1 cellular context compared by ENCODE assay signal in the genomic region with DNA sequence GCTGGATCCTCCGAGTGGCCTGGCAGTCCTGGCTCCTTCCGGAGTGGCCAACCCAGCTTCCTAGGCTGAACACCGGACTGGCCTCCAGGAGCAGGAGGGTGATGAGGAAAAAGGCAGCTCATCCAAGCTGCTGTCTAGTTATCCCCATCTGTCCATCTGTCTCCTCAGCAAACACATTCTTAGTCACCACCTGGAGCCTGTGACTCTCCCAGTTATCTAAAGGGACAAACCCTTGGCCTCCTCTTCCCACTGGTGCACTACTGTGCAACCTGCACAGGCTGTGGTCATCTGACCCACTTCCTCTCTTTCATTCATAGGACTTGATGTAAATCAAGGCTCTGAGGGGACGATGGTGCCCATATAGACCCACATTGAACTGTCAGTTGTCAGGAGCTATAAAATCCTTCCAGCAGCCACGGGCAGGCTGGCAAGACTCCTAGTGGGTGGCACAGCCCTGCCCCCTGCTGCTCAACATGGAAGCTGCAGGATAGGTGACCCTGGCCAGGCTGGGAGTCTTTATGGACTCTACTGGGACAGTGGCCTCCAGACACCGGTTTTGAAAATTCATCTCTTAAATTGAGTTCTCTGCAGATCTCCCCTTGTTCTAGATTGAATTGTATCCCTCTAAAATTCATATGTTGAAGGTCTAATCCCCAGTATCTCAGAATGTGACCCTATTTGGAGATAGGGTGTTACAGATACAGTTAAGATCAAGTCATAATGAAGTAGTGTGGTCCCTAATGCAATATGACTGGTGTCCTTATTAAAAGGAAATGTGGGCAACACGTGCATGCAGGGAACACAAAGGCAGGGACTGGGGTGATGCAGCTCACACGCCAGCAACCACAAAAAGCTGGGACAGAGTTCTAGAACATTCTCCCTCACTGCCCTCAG.
TF ChIP-seq lines count a peak whose summit lies in the region.

No MANE protein-coding gene starts in this region.

TF ChIP-seq in K562, 482 proteins besides CTCF, POLR2A, EP300 and RAD21 (continued from another document):
- no peak for TF ChIP-seq TEAD4 (IDR thresholded peaks at IDR 0.05; ENCODE audit: low read length)
- no peak for TF ChIP-seq TEAD4 (CRISPR knock-in tag; IDR thresholded peaks at IDR 0.05; ENCODE audit: borderline replicate concordance)
- TF ChIP-seq SUPT5H (IDR thresholded peaks at IDR 0.05) = no peak
- no peak for TF ChIP-seq ZBTB17 (CRISPR knock-in tag; IDR thresholded peaks at IDR 0.05)
- TF ChIP-seq ZNF699 (CRISPR knock-in tag; IDR thresholded peaks at IDR 0.05; ENCODE audit: insufficient replicate concordance) = no peak
- TF ChIP-seq BMI1 (IDR thresholded peaks at IDR 0.05; ENCODE audit: low read length) = no peak
- TF ChIP-seq GATAD2B (IDR thresholded peaks at IDR 0.05; ENCODE audit: borderline replicate concordance) = 0 out of 2 replicates have a peak, but pooled peaks have one; percentile 24
- no peak for TF ChIP-seq MXI1 (IDR thresholded peaks at IDR 0.05; ENCODE audit: low read depth, low read length)
- no peak for TF ChIP-seq ZNF561 (CRISPR knock-in tag; conservative IDR thresholded peaks at IDR 0.05)
- no peak for TF ChIP-seq SAFB (IDR thresholded peaks at IDR 0.05; ENCODE audit: borderline replicate concordance, low read depth, low read length)
- TF ChIP-seq ZNF696 (CRISPR knock-in tag; conservative IDR thresholded peaks at IDR 0.05) = no peak
- TF ChIP-seq HDGF (IDR thresholded peaks at IDR 0.05) = no peak
- no peak for TF ChIP-seq ZNF436 (CRISPR knock-in tag; IDR thresholded peaks at IDR 0.05)
- no peak for TF ChIP-seq SMAD2 (IDR thresholded peaks at IDR 0.05; ENCODE audit: low read depth, low read length)
- TF ChIP-seq ZNF140 (CRISPR knock-in tag; IDR thresholded peaks at IDR 0.05) = no peak
- TF ChIP-seq ATF7 (IDR thresholded peaks at IDR 0.05) = no peak
- TF ChIP-seq ZNF23 (CRISPR knock-in tag; IDR thresholded peaks at IDR 0.05) = no peak
- no peak for TF ChIP-seq BCOR (IDR thresholded peaks at IDR 0.05)
- no peak for TF ChIP-seq XRCC3 (IDR thresholded peaks at IDR 0.05)
- TF ChIP-seq, protein P1, sequence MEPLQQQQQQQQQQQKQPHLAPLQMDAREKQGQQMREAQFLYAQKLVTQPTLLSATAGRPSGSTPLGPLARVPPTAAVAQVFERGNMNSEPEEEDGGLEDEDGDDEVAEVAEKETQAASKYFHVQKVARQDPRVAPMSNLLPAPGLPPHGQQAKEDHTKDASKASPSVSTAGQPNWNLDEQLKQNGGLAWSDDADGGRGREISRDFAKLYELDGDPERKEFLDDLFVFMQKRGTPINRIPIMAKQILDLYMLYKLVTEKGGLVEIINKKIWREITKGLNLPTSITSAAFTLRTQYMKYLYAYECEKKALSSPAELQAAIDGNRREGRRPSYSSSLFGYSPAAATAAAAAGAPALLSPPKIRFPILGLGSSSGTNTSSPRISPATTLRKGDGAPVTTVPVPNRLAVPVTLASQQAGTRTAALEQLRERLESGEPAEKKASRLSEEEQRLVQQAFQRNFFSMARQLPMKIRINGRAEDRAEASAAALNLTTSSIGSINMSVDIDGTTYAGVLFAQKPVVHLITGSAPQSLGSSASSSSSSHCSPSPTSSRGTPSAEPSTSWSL (CRISPR knock-in tag; IDR thresholded peaks at IDR 0.05; ENCODE audit: borderline replicate concordance) = no peak
- TF ChIP-seq ASH1L (IDR thresholded peaks at IDR 0.05; ENCODE audit: borderline replicate concordance, low read depth, partially characterized antibody) = no peak
- no peak for TF ChIP-seq ZEB2 (IDR thresholded peaks at IDR 0.05)
- no peak for TF ChIP-seq TCF7 (IDR thresholded peaks at IDR 0.05; ENCODE audit: borderline replicate concordance)
- TF ChIP-seq, protein P2, sequence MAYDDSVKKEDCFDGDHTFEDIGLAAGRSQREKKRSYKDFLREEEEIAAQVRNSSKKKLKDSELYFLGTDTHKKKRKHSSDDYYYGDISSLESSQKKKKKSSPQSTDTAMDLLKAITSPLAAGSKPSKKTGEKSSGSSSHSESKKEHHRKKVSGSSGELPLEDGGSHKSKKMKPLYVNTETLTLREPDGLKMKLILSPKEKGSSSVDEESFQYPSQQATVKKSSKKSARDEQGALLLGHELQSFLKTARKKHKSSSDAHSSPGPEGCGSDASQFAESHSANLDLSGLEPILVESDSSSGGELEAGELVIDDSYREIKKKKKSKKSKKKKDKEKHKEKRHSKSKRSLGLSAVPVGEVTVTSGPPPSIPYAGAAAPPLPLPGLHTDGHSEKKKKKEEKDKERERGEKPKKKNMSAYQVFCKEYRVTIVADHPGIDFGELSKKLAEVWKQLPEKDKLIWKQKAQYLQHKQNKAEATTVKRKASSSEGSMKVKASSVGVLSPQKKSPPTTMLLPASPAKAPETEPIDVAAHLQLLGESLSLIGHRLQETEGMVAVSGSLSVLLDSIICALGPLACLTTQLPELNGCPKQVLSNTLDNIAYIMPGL (CRISPR knock-in tag; IDR thresholded peaks at IDR 0.05) = no peak
- no peak for TF ChIP-seq NEUROD1 (IDR thresholded peaks at IDR 0.05; ENCODE audit: borderline replicate concordance, low read depth, low read length, partially characterized antibody)
- no peak for TF ChIP-seq CEBPB (tag; IDR thresholded peaks at IDR 0.05)
- TF ChIP-seq RCOR1 (IDR thresholded peaks at IDR 0.05; ENCODE audit: borderline replicate concordance in 1 of 2, low read depth in 2 of 2, low read length in 2 of 2) = 0 out of 4 replicates have a peak, but pooled peaks of 1 of the 2 experiments have one; percentile 30
- TF ChIP-seq CHD4 (IDR thresholded peaks at IDR 0.05; ENCODE audit: insufficient read depth, insufficient replicate concordance, low read depth, low read length, poor library complexity, severe bottlenecking) = no peak
- no peak for TF ChIP-seq BRD4 (IDR thresholded peaks at IDR 0.05)
- no peak for TF ChIP-seq PHF8 (IDR thresholded peaks at IDR 0.05; ENCODE audit: borderline replicate concordance, low read length)
- peak in 1 of 3 experiments; percentile 37 for TF ChIP-seq YY1 (IDR thresholded peaks at IDR 0.05; ENCODE audit: borderline replicate concordance in 1 of 3, control insufficient read depth in 1 of 3, extremely low read depth in 1 of 3, insufficient read depth in 3 of 3, insufficient read length in 1 of 3, insufficient replicate concordance in 2 of 3, low read depth in 1 of 3, low read length in 2 of 3)
- no peak for TF ChIP-seq RBM39 (optimal IDR thresholded peaks at IDR 0.05; ENCODE audit: low read depth, low read length)
- no peak for TF ChIP-seq ELF4 (CRISPR knock-in tag; IDR thresholded peaks at IDR 0.05)
- no peak for TF ChIP-seq ZNF347 (CRISPR knock-in tag; IDR thresholded peaks at IDR 0.05; ENCODE audit: low read depth)
- TF ChIP-seq, protein P3, sequence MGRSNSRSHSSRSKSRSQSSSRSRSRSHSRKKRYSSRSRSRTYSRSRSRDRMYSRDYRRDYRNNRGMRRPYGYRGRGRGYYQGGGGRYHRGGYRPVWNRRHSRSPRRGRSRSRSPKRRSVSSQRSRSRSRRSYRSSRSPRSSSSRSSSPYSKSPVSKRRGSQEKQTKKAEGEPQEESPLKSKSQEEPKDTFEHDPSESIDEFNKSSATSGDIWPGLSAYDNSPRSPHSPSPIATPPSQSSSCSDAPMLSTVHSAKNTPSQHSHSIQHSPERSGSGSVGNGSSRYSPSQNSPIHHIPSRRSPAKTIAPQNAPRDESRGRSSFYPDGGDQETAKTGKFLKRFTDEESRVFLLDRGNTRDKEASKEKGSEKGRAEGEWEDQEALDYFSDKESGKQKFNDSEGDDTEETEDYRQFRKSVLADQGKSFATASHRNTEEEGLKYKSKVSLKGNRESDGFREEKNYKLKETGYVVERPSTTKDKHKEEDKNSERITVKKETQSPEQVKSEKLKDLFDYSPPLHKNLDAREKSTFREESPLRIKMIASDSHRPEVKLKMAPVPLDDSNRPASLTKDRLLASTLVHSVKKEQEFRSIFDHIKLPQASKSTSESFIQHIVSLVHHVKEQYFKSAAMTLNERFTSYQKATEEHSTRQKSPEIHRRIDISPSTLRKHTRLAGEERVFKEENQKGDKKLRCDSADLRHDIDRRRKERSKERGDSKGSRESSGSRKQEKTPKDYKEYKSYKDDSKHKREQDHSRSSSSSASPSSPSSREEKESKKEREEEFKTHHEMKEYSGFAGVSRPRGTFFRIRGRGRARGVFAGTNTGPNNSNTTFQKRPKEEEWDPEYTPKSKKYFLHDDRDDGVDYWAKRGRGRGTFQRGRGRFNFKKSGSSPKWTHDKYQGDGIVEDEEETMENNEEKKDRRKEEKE (IDR thresholded peaks at IDR 0.05; ENCODE audit: borderline replicate concordance in 1 of 2, control insufficient read depth in 1 of 2, low read depth in 2 of 2, low read length in 1 of 2) = no peak
- no peak for TF ChIP-seq TAF15 (IDR thresholded peaks at IDR 0.05; ENCODE audit: low read depth, low read length)
- no peak for TF ChIP-seq BCL6 (CRISPR knock-in tag; IDR thresholded peaks at IDR 0.05)
- TF ChIP-seq ZBTB7A (IDR thresholded peaks at IDR 0.05; ENCODE audit: borderline replicate concordance, control insufficient read depth, low read depth, low read length) = no peak
- TF ChIP-seq, protein P4, sequence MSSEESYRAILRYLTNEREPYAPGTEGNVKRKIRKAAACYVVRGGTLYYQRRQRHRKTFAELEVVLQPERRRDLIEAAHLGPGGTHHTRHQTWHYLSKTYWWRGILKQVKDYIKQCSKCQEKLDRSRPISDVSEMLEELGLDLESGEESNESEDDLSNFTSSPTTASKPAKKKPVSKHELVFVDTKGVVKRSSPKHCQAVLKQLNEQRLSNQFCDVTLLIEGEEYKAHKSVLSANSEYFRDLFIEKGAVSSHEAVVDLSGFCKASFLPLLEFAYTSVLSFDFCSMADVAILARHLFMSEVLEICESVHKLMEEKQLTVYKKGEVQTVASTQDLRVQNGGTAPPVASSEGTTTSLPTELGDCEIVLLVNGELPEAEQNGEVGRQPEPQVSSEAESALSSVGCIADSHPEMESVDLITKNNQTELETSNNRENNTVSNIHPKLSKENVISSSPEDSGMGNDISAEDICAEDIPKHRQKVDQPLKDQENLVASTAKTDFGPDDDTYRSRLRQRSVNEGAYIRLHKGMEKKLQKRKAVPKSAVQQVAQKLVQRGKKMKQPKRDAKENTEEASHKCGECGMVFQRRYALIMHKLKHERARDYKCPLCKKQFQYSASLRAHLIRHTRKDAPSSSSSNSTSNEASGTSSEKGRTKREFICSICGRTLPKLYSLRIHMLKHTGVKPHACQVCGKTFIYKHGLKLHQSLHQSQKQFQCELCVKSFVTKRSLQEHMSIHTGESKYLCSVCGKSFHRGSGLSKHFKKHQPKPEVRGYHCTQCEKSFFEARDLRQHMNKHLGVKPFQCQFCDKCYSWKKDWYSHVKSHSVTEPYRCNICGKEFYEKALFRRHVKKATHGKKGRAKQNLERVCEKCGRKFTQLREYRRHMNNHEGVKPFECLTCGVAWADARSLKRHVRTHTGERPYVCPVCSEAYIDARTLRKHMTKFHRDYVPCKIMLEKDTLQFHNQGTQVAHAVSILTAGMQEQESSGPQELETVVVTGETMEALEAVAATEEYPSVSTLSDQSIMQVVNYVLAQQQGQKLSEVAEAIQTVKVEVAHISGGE (CRISPR knock-in tag; IDR thresholded peaks at IDR 0.05) = no peak
- no peak for TF ChIP-seq ZNF586 (CRISPR knock-in tag; conservative IDR thresholded peaks at IDR 0.05)
- no peak for TF ChIP-seq ZBTB8A (IDR thresholded peaks at IDR 0.05; ENCODE audit: partially characterized antibody)
- no peak for TF ChIP-seq HDAC1 (IDR thresholded peaks at IDR 0.05)
- no peak for TF ChIP-seq SNRNP70 (optimal IDR thresholded peaks at IDR 0.05; ENCODE audit: low read depth, low read length)
- no peak for TF ChIP-seq PYGO2 (tag; IDR thresholded peaks at IDR 0.05)
- TF ChIP-seq NR2C1 (IDR thresholded peaks at IDR 0.05) = peak; percentile 9; the same call in 1 of the 2 replicates
- TF ChIP-seq NR2C1 (tag; IDR thresholded peaks at IDR 0.05) = no peak
- no peak for TF ChIP-seq RBM34 (IDR thresholded peaks at IDR 0.05; ENCODE audit: borderline replicate concordance, insufficient read depth, low read length)
- TF ChIP-seq PPARD (CRISPR knock-in tag; IDR thresholded peaks at IDR 0.05) = no peak
